17 cellular contexts compared by ENCODE assay signal in genomic region chr18:69480460-69480859, GRCh38.
"Had no signal": no experiment of that assay in that cellular context is flagged by ENCODE, and none has a peak within 500 bp of the region (broad histone marks: within the 10 kb centered on the region; RNA-seq: fewer than 3 reads in every experiment).

No MANE protein-coding gene starts in this region.

- DNase-seq: dermis blood vessel endothelial cell; esophagus squamous epithelium; foreskin fibroblast; glutamatergic neuron; left lung; lower lobe of right lung; natural killer cell; posterior cingulate gyrus; sigmoid colon; stimulated activated CD4-positive, alpha-beta T cell treated with anti-CD3 and anti-CD28 coated beads, Interleukin-2, amount 100 ng/mL, for 24 hours; stimulated activated naive CD4-positive, alpha-beta T cell; stomach; substantia nigra; transverse colon had no signal

- H3K27ac ChIP-seq: esophagus squamous epithelium, gastroesophageal sphincter, left lung, lower lobe of right lung, sigmoid colon, skin epidermis, stomach, thoracic aorta, transverse colon had no signal
